Comparison of ENCODE assay signal across 16 cellular contexts in genomic region chr13:52432456-52432855, GRCh38. TPM values are rescaled to one million over a fixed set of nuclear protein-coding genes. Genes with fewer than 3 reads are reported as not detected.
A peak's percentile ranks its signal among the peaks of the same experiment; 100 is the strongest.
DNase-seq lines count a peak whose midpoint lies in the region; ATAC-seq and TF ChIP-seq lines count a peak whose summit lies in the region.
"Had no signal": no experiment of that assay in that cellular context is flagged by ENCODE, and none has a peak within 500 bp of the region (broad histone marks: within the 10 kb centered on the region; RNA-seq: fewer than 3 reads in every experiment).

No MANE protein-coding gene starts in this region.

- intact Hi-C loops in left cardiac atrium (cut with DNase I), result no loop called here
- intact Hi-C loops in heart left ventricle (cut with DNase I), result no loop called here
- intact Hi-C loops in left ventricle myocardium superior (cut with micrococcal nuclease), result no loop called here
- intact Hi-C loops in right cardiac atrium (cut with DNase I), result no loop called here

- DNase-seq in left cardiac atrium (no peak), heart left ventricle (no peak), left ventricle myocardium superior (no peak), right cardiac atrium (no peak), GM13977 (ENCODE audit: low spot score) (no peak)
- DNase-seq: C1 segment of cervical spinal cord; Calu3; CD4-positive, alpha-beta memory T cell; COR-L47; DMS53; DMS79 treated with DMSO at 0.1 percent for 48 hours; GF-D8; GOT3; HFFc6 had no signal

- peaks cover 0 to 96% (median 85%) of the 10 kb centered on the region in 9 donors for H3K36me3 ChIP-seq in heart left ventricle

- peak overlapping the region in 2 of 12 donors; percentile 40 to 48 for H3K27ac ChIP-seq in heart left ventricle
- H3K27ac ChIP-seq in right cardiac atrium (ENCODE audit: low read length), result no peak overlapping the region

- H3K4me1 ChIP-seq in heart left ventricle (peaks cover 0 to 36% (median 20%) of the 10 kb centered on the region in 12 donors), right cardiac atrium (ENCODE audit: control insufficient read depth, insufficient read depth, low read length) (peaks cover 1% of the 10 kb centered on the region)
- H3K4me1 ChIP-seq: HAP-1 had no signal

- 48 to 57% (median 56%) methylated on average over 2 of the region's 2 CpGs for WGBS in heart left ventricle, 4 donors
- WGBS in right cardiac atrium, result 51% methylated on average over 2 of the region's 2 CpGs

- TF ChIP-seq CTCF in heart left ventricle (IDR thresholded peaks at IDR 0.05), result no peak
- TF ChIP-seq CTCF in GM13977 (IDR thresholded peaks at IDR 0.05; ENCODE audit: extremely low read depth, insufficient read depth, missing control alignments), result no peak

- H3K4me3 ChIP-seq in heart left ventricle, result no peak overlapping the region
- no peak overlapping the region for H3K4me3 ChIP-seq in right cardiac atrium (ENCODE audit: low read length)
- H3K4me3 ChIP-seq: HAP-1 had no signal

- H3K27me3 ChIP-seq in heart left ventricle (no peaks in the 10 kb centered on the region), right cardiac atrium (ENCODE audit: control insufficient read depth, insufficient read depth) (no peaks in the 10 kb centered on the region)

- ATAC-seq in left cardiac atrium (peak; percentile 56 to 57), heart left ventricle (no peak), left ventricle myocardium superior (peak; percentile 57), right cardiac atrium (peak; percentile 63 to 74), HG02884 (IDR thresholded peaks at IDR 0.05; ENCODE audit: unreplicated experiment) (no peak)

- in situ Hi-C loops in GM13977 (cut with MboI; ENCODE audit: low pct_unique_long_range_greater_than_20kb, low sequenced_read_pairs, unreplicated experiment), result no loop called here

- TF ChIP-seq POLR2A in heart left ventricle (IDR thresholded peaks at IDR 0.05), result no peak

- H3K9me3 ChIP-seq in heart left ventricle (no peaks in the 10 kb centered on the region), right cardiac atrium (ENCODE audit: control insufficient read depth, low read length) (no peaks in the 10 kb centered on the region)
- H3K9me3 ChIP-seq: HAP-1 had no signal

RNA-seq across cellular contexts. Expression of gene VPS36, which starts 18.0 kb away (rescaled TPM):
- 10 to 100 TPM; 34.1 to 38.5 TPM for total RNA-seq in left cardiac atrium
- total RNA-seq in heart left ventricle, result 10 to 100 TPM; 27.8 to 38.5 (median 32.8) TPM
- polyA plus RNA-seq in heart left ventricle, result 10 to 100 TPM; 15.0 to 24.7 TPM
- total RNA-seq in left ventricle myocardium superior, result 34.7 TPM
- 10 to 100 TPM; 32.6 to 38.8 (median 34.9) TPM for total RNA-seq in right cardiac atrium
- 20.5 TPM for polyA plus RNA-seq in right cardiac atrium

RNA-seq across cellular contexts. Expression of gene CKAP2, which starts 22.8 kb away (rescaled TPM):
- total RNA-seq in left cardiac atrium (1 to 10 TPM; 6.0 to 8.9 TPM), heart left ventricle (10 to 100 TPM in 4 of 9 donors, 1 to 10 TPM in 5; 5.0 to 16.1 (median 9.3) TPM), left ventricle myocardium superior (7.2 TPM), right cardiac atrium (1 to 10 TPM; 4.8 to 9.9 (median 7.9) TPM)
- polyA plus RNA-seq in heart left ventricle (1 to 10 TPM; 1.4 to 3.9 TPM), right cardiac atrium (2.6 TPM)

RNA-seq across cellular contexts. Expression of gene THSD1, which starts 26.5 kb away (rescaled TPM):
- 1 to 10 TPM; 6.4 to 7.2 TPM for total RNA-seq in left cardiac atrium
- 10 to 100 TPM in 2 of 9 donors, 1 to 10 TPM in 7; 5.4 to 10.1 (median 6.4) TPM for total RNA-seq in heart left ventricle
- 1 to 10 TPM; 2.7 to 6.5 TPM for polyA plus RNA-seq in heart left ventricle
- total RNA-seq in left ventricle myocardium superior, result 5.0 TPM
- total RNA-seq in right cardiac atrium, result 1 to 10 TPM; 5.4 to 7.0 (median 6.2) TPM
- 3.9 TPM for polyA plus RNA-seq in right cardiac atrium
- polyA plus RNA-seq: CD4-positive, alpha-beta memory T cell had no signal

Comparison
In these comparisons a context has a peak if more than half of its experiments do, and no peak if none do; other contexts are left out.
1. ATAC-seq: peak in left cardiac atrium (2 of 2), left ventricle myocardium superior (single experiment) and right cardiac atrium (2 of 2); none in heart left ventricle (0 of 4) and HG02884 (single experiment).